In genomic region chr9:136323420-136323819, GRCh38 we compare ENCODE assay signal across 23 cellular contexts. TPM values are rescaled to one million over a fixed set of nuclear protein-coding genes. Genes with fewer than 3 reads are reported as not detected.
DNase-seq lines count a peak whose midpoint lies in the region; ATAC-seq, FAIRE-seq and TF ChIP-seq lines count a peak whose summit lies in the region.
"Had no signal": no experiment of that assay in that cellular context is flagged by ENCODE, and none has a peak within 500 bp of the region (broad histone marks: within the 10 kb centered on the region; RNA-seq: fewer than 3 reads in every experiment).

No MANE protein-coding gene starts in this region.

- H4K91ac ChIP-seq in neuronal stem cell (ENCODE audit: low read depth, low read length, poor library complexity) = no peak overlapping the region

- peaks cover 7% of the 10 kb centered on the region for H3K79me1 ChIP-seq in neuronal stem cell (ENCODE audit: low read depth, low read length)

- no peak overlapping the region for H3K14ac ChIP-seq in neuronal stem cell (ENCODE audit: low read length)

- peak overlapping the region; percentile 47 for H3K23ac ChIP-seq in neuronal stem cell (ENCODE audit: low read depth, low read length, poor library complexity)

- no peak for FAIRE-seq in GM12892 (lab: Jason Lieb, UNC)

- WGBS in neuronal stem cell (ENCODE audit: extremely low coverage in 2 of 2, insufficient read length in 2 of 2, insufficient replicate concordance in 1 of 2), 2 donors = no CpG with 5 or more reads among the region's 15 CpGs

- peaks cover 20 to 36% of the 10 kb centered on the region in 2 donors for H3K4me1 ChIP-seq in neuronal stem cell (ENCODE audit: control insufficient read depth in 2 of 2, insufficient read depth in 1 of 2, low read depth in 1 of 2, low read length in 2 of 2)

- H3K18ac ChIP-seq in neuronal stem cell (ENCODE audit: low read length) = peak overlapping the region; percentile 15

- no peaks in the 10 kb centered on the region for H3K9me3 Mint-ChIP-seq in activated CD8-positive, alpha-beta T cell treated with anti-CD3 and anti-CD28 coated beads, Interleukin-2, amount 10 ng/mL, durations not matched to agents 7 days and 5 days (ENCODE audit: insufficient read depth)

- peaks cover 2 to 5% of the 10 kb centered on the region in 2 donors for H3K9me3 ChIP-seq in neuronal stem cell (replicated peaks in 1 of 2; ENCODE audit: control insufficient read depth in 2 of 2, insufficient read depth in 1 of 2, low read depth in 1 of 2, low read length in 2 of 2)
- H3K9me3 ChIP-seq: gastroesophageal sphincter had no signal

- H3K4me2 ChIP-seq in neuronal stem cell (ENCODE audit: insufficient read depth, low read length, poor library complexity, severe bottlenecking) = no peak overlapping the region

- H3K4me3 Mint-ChIP-seq in activated CD8-positive, alpha-beta T cell treated with anti-CD3 and anti-CD28 coated beads, Interleukin-2, amount 10 ng/mL, durations not matched to agents 7 days and 5 days = no peak overlapping the region
- H3K4me3 Mint-ChIP-seq: mesothelial cell of epicardium had no signal

- H2BK120ac ChIP-seq in neuronal stem cell (ENCODE audit: low read depth, low read length) = peak overlapping the region; percentile 13

- H3K27ac Mint-ChIP-seq in activated CD8-positive, alpha-beta T cell treated with anti-CD3 and anti-CD28 coated beads, Interleukin-2, amount 10 ng/mL, durations not matched to agents 7 days and 5 days = no peak overlapping the region
- H3K27ac Mint-ChIP-seq: CD4-positive, alpha-beta memory T cell had no signal

- peak overlapping the region; percentile 96 for H2AK5ac ChIP-seq in neuronal stem cell (ENCODE audit: low read depth, low read length)

- no peak overlapping the region for H4K8ac ChIP-seq in neuronal stem cell (ENCODE audit: low read depth, low read length)

- H3K27ac ChIP-seq in neuronal stem cell (replicated peaks; ENCODE audit: low read length) = no peak overlapping the region
- H3K27ac ChIP-seq: dorsolateral prefrontal cortex, gastroesophageal sphincter had no signal

- CTCF ChIA-PET in activated CD8-positive, alpha-beta T cell treated with anti-CD3 and anti-CD28 coated beads, Interleukin-2, amount 10 ng/mL, durations not matched to agents 7 days and 5 days (lab: Charles Lee) = interaction anchor here (1.4 to 1.5 kb wide), 2 partner anchors 10 to 39 kb away, joined by 3 to 7 read pairs; no protein-coding TSS in a partner anchor

- peak overlapping the region; percentile 77 for H2BK15ac ChIP-seq in neuronal stem cell (ENCODE audit: low read length)

- H3K4me1 Mint-ChIP-seq in activated CD8-positive, alpha-beta T cell treated with anti-CD3 and anti-CD28 coated beads, Interleukin-2, amount 10 ng/mL, durations not matched to agents 7 days and 5 days (ENCODE audit: low read depth) = no peaks in the 10 kb centered on the region

- H2AFZ ChIP-seq in neuronal stem cell (ENCODE audit: low read length) = no peak overlapping the region

- peak; percentile 26 for DNase-seq in NCI-H345 (lab: John Stamatoyannopoulos, UW)
- no peak for DNase-seq in NCI-H345 treated with DMSO at 0.1 percent for 48 hours (lab: John Stamatoyannopoulos, UW; ENCODE audit: unreplicated experiment)
- peak; percentile 93 for DNase-seq in NCI-H2171 (lab: John Stamatoyannopoulos, UW)
- DNase-seq in cerebellum (ENCODE audit: low spot score) = peak; percentile 58
- no peak for DNase-seq in neuronal stem cell (ENCODE audit: low spot score)
- no peak for DNase-seq in activated CD8-positive, alpha-beta T cell treated with anti-CD3 and anti-CD28 coated beads, Interleukin-2, amount 10 ng/mL, durations not matched to agents 7 days and 5 days
- DNase-seq in AG08396 (ENCODE audit: low spot score) = no peak
- DNase-seq in GM12892 (ENCODE audit: insufficient read length) = no peak
- DNase-seq: amniotic stem cell; dorsolateral prefrontal cortex; EL; KG1; NCI-H446 treated with DMSO at 0.1 percent for 48 hours; SIG-M5; stimulated activated CD4-positive, alpha-beta T cell treated with anti-CD3 and anti-CD28 coated beads, Interleukin-12 subunit alpha, Interleukin-12 subunit beta, amount 100 ng/mL, for 4 hours had no signal

- H2BK5ac ChIP-seq in neuronal stem cell (ENCODE audit: low read length) = peak overlapping the region; percentile 66

- no peaks in the 10 kb centered on the region for H3K27me3 ChIP-seq in neuronal stem cell (ENCODE audit: control insufficient read depth in 3 of 3, insufficient read depth in 3 of 3, low read depth in 1 of 3, low read length in 3 of 3)
- H3K27me3 ChIP-seq: dorsolateral prefrontal cortex, gastroesophageal sphincter had no signal

- no peak overlapping the region for H3K4me3 ChIP-seq in neuronal stem cell (ENCODE audit: low read length in 2 of 2)
- H3K4me3 ChIP-seq: dorsolateral prefrontal cortex, gastroesophageal sphincter had no signal

- POLR2A ChIA-PET in activated CD8-positive, alpha-beta T cell treated with anti-CD3 and anti-CD28 coated beads, Interleukin-2, amount 10 ng/mL, durations not matched to agents 7 days and 5 days (lab: Charles Lee) = interaction anchor here (0.9 kb wide), 1 partner anchor 39 kb away, joined by 3 read pairs; no protein-coding TSS in a partner anchor

- H3K9ac ChIP-seq in neuronal stem cell (ENCODE audit: low read depth, low read length, poor library complexity) = no peak overlapping the region

- H3K36me3 ChIP-seq in neuronal stem cell (replicated peaks in 1 of 2; ENCODE audit: control insufficient read depth in 2 of 2, insufficient read depth in 2 of 2, low read length in 2 of 2) = no peaks in the 10 kb centered on the region
- H3K36me3 ChIP-seq: gastroesophageal sphincter had no signal

- peaks cover 10% of the 10 kb centered on the region for H3K27me3 Mint-ChIP-seq in activated CD8-positive, alpha-beta T cell treated with anti-CD3 and anti-CD28 coated beads, Interleukin-2, amount 10 ng/mL, durations not matched to agents 7 days and 5 days (ENCODE audit: low read depth)
- H3K27me3 Mint-ChIP-seq: CD4-positive, alpha-beta memory T cell had no signal

- H2BK12ac ChIP-seq in neuronal stem cell (ENCODE audit: low read length) = peak overlapping the region; percentile 69

- peak overlapping the region; percentile 86 for H3K4ac ChIP-seq in neuronal stem cell (ENCODE audit: low read length)

- TF ChIP-seq POLR2A in GM12892 (IDR thresholded peaks at IDR 0.05; ENCODE audit: low read depth, low read length) = no peak

- H3K36me3 Mint-ChIP-seq in activated CD8-positive, alpha-beta T cell treated with anti-CD3 and anti-CD28 coated beads, Interleukin-2, amount 10 ng/mL, durations not matched to agents 7 days and 5 days (ENCODE audit: low read depth) = no peaks in the 10 kb centered on the region
- H3K36me3 Mint-ChIP-seq: CD4-positive, alpha-beta memory T cell; mesothelial cell of epicardium had no signal

- no peak for ATAC-seq in activated CD8-positive, alpha-beta T cell treated with anti-CD3 and anti-CD28 coated beads, Interleukin-2, amount 10 ng/mL, durations not matched to agents 7 days and 5 days
- ATAC-seq: gastroesophageal sphincter had no signal

RNA-seq across cellular contexts. Expression of gene GPSM1, which starts 3.9 kb away (rescaled TPM):
- total RNA-seq in cerebellum = 48.0 TPM
- 37.4 TPM for polyA plus RNA-seq in neuronal stem cell (2013, experiment 1 of 2)
- 37.2 TPM for polyA plus RNA-seq in neuronal stem cell (2013, experiment 2 of 2)
- total RNA-seq in activated CD8-positive, alpha-beta T cell treated with anti-CD3 and anti-CD28 coated beads, Interleukin-2, amount 10 ng/mL, durations not matched to agents 7 days and 5 days = 1 to 10 TPM; 1.8 to 2.3 TPM
- not detected for polyA plus RNA-seq in GM12892 (2012; ENCODE audit: missing spikeins)

RNA-seq across cellular contexts. Expression of gene CCDC187, which starts 19.5 kb away (rescaled TPM):
- 0.09 TPM for total RNA-seq in cerebellum
- 0.08 TPM for polyA plus RNA-seq in neuronal stem cell (2013, experiment 1 of 2)
- polyA plus RNA-seq in neuronal stem cell (2013, experiment 2 of 2) = 0.08 TPM
- not detected for total RNA-seq in activated CD8-positive, alpha-beta T cell treated with anti-CD3 and anti-CD28 coated beads, Interleukin-2, amount 10 ng/mL, durations not matched to agents 7 days and 5 days
- not detected for polyA plus RNA-seq in GM12892 (2012; ENCODE audit: missing spikeins)
- total RNA-seq: CD4-positive, alpha-beta memory T cell; gastroesophageal sphincter; renal cortical epithelial cell; subcutaneous adipose tissue; T-helper 1 cell treated with Interleukin-12 subunit alpha and Interleukin-12 subunit beta and Interleukin-4 antibody, amounts not matched to agents 30 ng/mL and 1 ng/mL, for 36 hours had no signal
- polyA plus RNA-seq: AG04450; CD4-positive, alpha-beta memory T cell; esophagus had no signal

RNA-seq across cellular contexts. Expression of gene DNLZ, which starts 40.1 kb away (rescaled TPM):
- 6.5 TPM for total RNA-seq in cerebellum
- 6.7 TPM for polyA plus RNA-seq in neuronal stem cell (2013, experiment 1 of 2)
- polyA plus RNA-seq in neuronal stem cell (2013, experiment 2 of 2) = 6.9 TPM
- total RNA-seq in activated CD8-positive, alpha-beta T cell treated with anti-CD3 and anti-CD28 coated beads, Interleukin-2, amount 10 ng/mL, durations not matched to agents 7 days and 5 days = 10 to 100 TPM; 20.4 to 21.6 TPM
- polyA plus RNA-seq in GM12892 (2012; ENCODE audit: missing spikeins) = 2.3 TPM

RNA-seq across cellular contexts. Expression of gene CARD9, which starts 50.0 kb away (rescaled TPM):
- total RNA-seq in cerebellum = 1.9 TPM
- 0.14 TPM for polyA plus RNA-seq in neuronal stem cell (2013, experiment 1 of 2)
- polyA plus RNA-seq in neuronal stem cell (2013, experiment 2 of 2) = 0.17 TPM
- total RNA-seq in activated CD8-positive, alpha-beta T cell treated with anti-CD3 and anti-CD28 coated beads, Interleukin-2, amount 10 ng/mL, durations not matched to agents 7 days and 5 days = 1 to 10 TPM; 1.3 to 1.4 TPM
- 2.7 TPM for polyA plus RNA-seq in GM12892 (2012; ENCODE audit: missing spikeins)

Comparison
In these comparisons a context has a peak if more than half of its experiments do, and no peak if none do; other contexts are left out.
1. DNase-seq: peak in NCI-H345 (single experiment), NCI-H2171 (single experiment) and cerebellum (single experiment); none in NCI-H345 treated with DMSO at 0.1 percent for 48 hours (single experiment), neuronal stem cell (single experiment), activated CD8-positive, alpha-beta T cell treated with anti-CD3 and anti-CD28 coated beads, Interleukin-2, amount 10 ng/mL, durations not matched to agents 7 days and 5 days (single experiment), AG08396 (single experiment) and GM12892 (single experiment).
2. RNA of gene GPSM1, which starts 3.9 kb away (total RNA-seq): 48.0 TPM in cerebellum (single experiment); 1.8 to 2.3 TPM in activated CD8-positive, alpha-beta T cell treated with anti-CD3 and anti-CD28 coated beads, Interleukin-2, amount 10 ng/mL, durations not matched to agents 7 days and 5 days; every median in the first group is over 10 times any median in the second.